Comparison of ENCODE assay signal across 8 cellular contexts in the genomic region with DNA sequence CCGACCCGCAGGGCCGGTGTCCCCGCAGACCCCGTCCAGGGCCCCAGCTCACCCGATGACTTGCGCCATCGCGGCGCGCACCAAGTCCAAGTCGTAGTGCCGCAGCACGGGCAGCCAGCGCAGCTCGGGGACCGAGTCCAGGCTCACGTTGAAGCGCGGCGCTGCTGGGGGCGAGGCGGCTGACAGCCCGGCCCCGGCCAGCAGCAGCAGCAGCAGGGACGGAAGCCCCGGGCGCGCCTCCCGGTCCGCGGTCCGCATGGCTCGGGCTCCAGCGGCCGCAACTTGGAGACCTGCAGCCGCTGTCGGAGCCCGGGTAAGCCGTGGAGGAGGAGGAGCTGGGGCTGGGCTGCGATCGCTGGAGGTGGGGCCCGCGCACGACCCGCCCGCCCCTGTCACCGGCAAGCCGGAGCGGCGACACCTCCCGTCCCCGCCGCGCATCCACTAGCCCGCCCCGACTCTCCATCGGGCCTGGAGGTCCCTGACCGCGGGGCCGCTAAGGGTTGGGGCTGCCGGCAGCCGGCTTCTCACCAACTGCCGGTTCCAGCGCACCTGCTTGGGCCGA. TPM values are rescaled to one million over a fixed set of nuclear protein-coding genes. Genes with fewer than 3 reads are reported as not detected.
DNase-seq lines count a peak whose midpoint lies in the region; ATAC-seq and TF ChIP-seq lines count a peak whose summit lies in the region.

A gene (minus strand): TSS at position 322 of the 562 bp plus-strand sequence. CDS start 64 bp downstream, at position 258.

- DNase-seq in Daoy (ENCODE audit: low read depth) (peak; percentile 37), cardiac muscle cell (ENCODE audit: low read depth in 1 of 2, low spot score in 1 of 2) (peak; percentile 58 to 81), posterior vena cava (ENCODE audit: low spot score) (peak; percentile 96), upper lobe of right lung (peak; percentile 86)
- peak; percentile 63 for DNase-seq in activated naive CD8-positive, alpha-beta T cell treated with anti-CD3 and anti-CD28 coated beads, Interleukin-2, amount 50 U/mL, for 16 hours (ENCODE audit: low read depth, low spot score)

- H3K4me1 Mint-ChIP-seq in IgD-negative memory B cell, result peaks cover 12 to 19% (median 16%) of the 10 kb centered on the region in 3 donors

- H3K27me3 Mint-ChIP-seq in IgD-negative memory B cell, result no peaks in the 10 kb centered on the region

- peak within 1 kb of the TSS; percentile 97 to 100 (median 99) for H3K4me3 Mint-ChIP-seq in IgD-negative memory B cell

- no peaks in the 10 kb centered on the region for H3K36me3 ChIP-seq in SU-DHL-6 (ENCODE audit: low read length)
- peaks cover 2% of the 10 kb centered on the region for H3K36me3 ChIP-seq in cardiac muscle cell
- no peaks in the 10 kb centered on the region for H3K36me3 ChIP-seq in upper lobe of right lung

- H2AFZ ChIP-seq in SU-DHL-6 (ENCODE audit: low read depth, low read length, severe bottlenecking), result peak within 1 kb of the TSS; percentile 88

- no peaks in the 10 kb centered on the region for H3K9me2 ChIP-seq in SU-DHL-6 (replicated peaks; ENCODE audit: insufficient read depth, low read length)

- ATAC-seq in GM21528 (IDR thresholded peaks at IDR 0.05; ENCODE audit: low FRiP score, unreplicated experiment), result peak; percentile 77
- ATAC-seq in upper lobe of right lung, result peak; percentile 92

- no peaks in the 10 kb centered on the region for H3K27me3 ChIP-seq in SU-DHL-6 (ENCODE audit: low read length)
- peaks cover 9% of the 10 kb centered on the region for H3K27me3 ChIP-seq in cardiac muscle cell
- no peaks in the 10 kb centered on the region for H3K27me3 ChIP-seq in upper lobe of right lung

- peak within 1 kb of the TSS; percentile 94 to 99 (median 98) for H3K27ac Mint-ChIP-seq in IgD-negative memory B cell

- peak within 1 kb of the TSS; percentile 82 for H3K9ac ChIP-seq in SU-DHL-6 (ENCODE audit: low read length)

- peak within 1 kb of the TSS; percentile 70 for H3K27ac ChIP-seq in SU-DHL-6 (ENCODE audit: low read depth, low read length)
- H3K27ac ChIP-seq in cardiac muscle cell, result no peak within 1 kb of the TSS
- H3K27ac ChIP-seq in upper lobe of right lung, result peak within 1 kb of the TSS; percentile 75

- no peak for TF ChIP-seq CTCF in SU-DHL-6 (IDR thresholded peaks at IDR 0.05; ENCODE audit: insufficient read depth, low read length, poor library complexity, severe bottlenecking)
- TF ChIP-seq CTCF in cardiac muscle cell (IDR thresholded peaks at IDR 0.05; ENCODE audit: low read depth, low read length), result no peak
- no peak for TF ChIP-seq CTCF in upper lobe of right lung (IDR thresholded peaks at IDR 0.05)

- H3K4me1 ChIP-seq in cardiac muscle cell (ENCODE audit: low read depth) (no peaks in the 10 kb centered on the region), upper lobe of right lung (no peaks in the 10 kb centered on the region)

- H3K9me3 ChIP-seq in SU-DHL-6 (ENCODE audit: insufficient read depth, low read length) (no peaks in the 10 kb centered on the region), cardiac muscle cell (ENCODE audit: low read depth) (no peaks in the 10 kb centered on the region), upper lobe of right lung (no peaks in the 10 kb centered on the region)

- H3K4me3 ChIP-seq in SU-DHL-6 (ENCODE audit: insufficient read depth, low read length, poor library complexity, severe bottlenecking), result peak within 1 kb of the TSS; percentile 77
- H3K4me3 ChIP-seq in cardiac muscle cell, result peak within 1 kb of the TSS; percentile 77
- peak within 1 kb of the TSS; percentile 82 for H3K4me3 ChIP-seq in upper lobe of right lung

- peaks cover 5% of the 10 kb centered on the region; the same call in 1 of the 2 replicates for H3F3A ChIP-seq in SU-DHL-6 (ENCODE audit: insufficient read depth)

- H3K79me2 ChIP-seq in SU-DHL-6 (ENCODE audit: insufficient read depth, low read length), result no peaks in the 10 kb centered on the region

- H3K4me2 ChIP-seq in SU-DHL-6 (ENCODE audit: low read depth, low read length, poor library complexity, severe bottlenecking), result peak within 1 kb of the TSS; percentile 65

- H3K9me3 Mint-ChIP-seq in IgD-negative memory B cell, result no peaks in the 10 kb centered on the region

- H3K36me3 Mint-ChIP-seq in IgD-negative memory B cell, result peaks cover 4% of the 10 kb centered on the region

- no peaks in the 10 kb centered on the region for H4K20me1 ChIP-seq in SU-DHL-6 (ENCODE audit: low read depth, low read length)

- intact Hi-C loops in posterior vena cava (cut with DNase I) (no loop called here), upper lobe of right lung (cut with DNase I) (no loop called here)

RNA-seq across cellular contexts. Expression of the gene that starts here (rescaled TPM):
- 1.5 and 3.3 TPM in 2 replicates for total RNA-seq in Daoy (2014; rRNA removed; shearing (Covaris generic))
- polyA plus RNA-seq in IgD-negative memory B cell (111 TPM), cardiac muscle cell (5.0 and 7.5 TPM in 2 replicates)
- total RNA-seq in cardiac muscle cell (18.7 and 24.8 TPM in 2 replicates), posterior vena cava (10 to 100 TPM; 17.2 to 40.4 TPM), upper lobe of right lung (24.1 TPM)

Comparison
In these comparisons a context has a peak if more than half of its experiments do, and no peak if none do; other contexts are left out.
1. RNA of the gene that starts here (polyA plus RNA-seq): 111 TPM in IgD-negative memory B cell (single experiment); 5.0 to 7.5 TPM in cardiac muscle cell; every median in the first group is over 10 times any median in the second.
2. DNase-seq: peak in every context shown above with its lines; median percentile 96 in posterior vena cava; 86 in upper lobe of right lung; 70 in cardiac muscle cell; 63 in activated naive CD8-positive, alpha-beta T cell treated with anti-CD3 and anti-CD28 coated beads, Interleukin-2, amount 50 U/mL, for 16 hours; 37 in Daoy.
3. Peak in every context shown above with its lines, with median percentiles within 50 percentile points of each other: H3K4me3 ChIP-seq.